8 cellular contexts compared by ENCODE assay signal in genomic region chr13:113562085-113562749, GRCh38. TPM values are rescaled to one million over a fixed set of nuclear protein-coding genes. Genes with fewer than 3 reads are reported as not detected.
DNase-seq lines count a peak whose midpoint lies in the region; ATAC-seq and TF ChIP-seq lines count a peak whose summit lies in the region.

No MANE protein-coding gene starts in this region.

- peak overlapping the region; percentile 62 for H3K27ac Mint-ChIP-seq in stimulated activated naive B cell treated with anti-CD40 and anti-IgM and Interleukin-4, amounts not matched to agents 10 μg/mL and 1 μg/mL and 100 μg/mL, for 72 hours

- peak; percentile 79 for TF ChIP-seq CTCF in C4-2B (conservative IDR thresholded peaks at IDR 0.05)

- no peaks in the 10 kb centered on the region for H3K36me3 Mint-ChIP-seq in stimulated activated naive B cell treated with anti-CD40 and anti-IgM and Interleukin-4, amounts not matched to agents 10 μg/mL and 1 μg/mL and 100 μg/mL, for 72 hours

- H3K27me3 Mint-ChIP-seq in stimulated activated naive B cell treated with anti-CD40 and anti-IgM and Interleukin-4, amounts not matched to agents 10 μg/mL and 1 μg/mL and 100 μg/mL, for 72 hours = peaks cover 22 to 29% of the 10 kb centered on the region in 2 donors

- ATAC-seq in stimulated activated naive B cell treated with anti-CD40 and anti-IgM and Interleukin-4, amounts not matched to agents 10 μg/mL and 1 μg/mL and 100 μg/mL, for 72 hours (replicated peaks) = peak; percentile 81 to 83
- ATAC-seq in GM19467 (IDR thresholded peaks at IDR 0.05; ENCODE audit: unreplicated experiment) = no peak

- H3K27ac ChIP-seq in C4-2B = no peak overlapping the region

- peaks cover 2 to 12% of the 10 kb centered on the region in 2 donors for H3K4me1 Mint-ChIP-seq in stimulated activated naive B cell treated with anti-CD40 and anti-IgM and Interleukin-4, amounts not matched to agents 10 μg/mL and 1 μg/mL and 100 μg/mL, for 72 hours

- no peak overlapping the region for H3K4me3 ChIP-seq in H7 (ENCODE audit: insufficient read depth, low read depth, low read length)

- H3K9me3 Mint-ChIP-seq in stimulated activated naive B cell treated with anti-CD40 and anti-IgM and Interleukin-4, amounts not matched to agents 10 μg/mL and 1 μg/mL and 100 μg/mL, for 72 hours = no peaks in the 10 kb centered on the region

- H3K27me3 ChIP-seq in H7 (ENCODE audit: control insufficient read depth, insufficient read depth, low read length) = no peaks in the 10 kb centered on the region

- no peaks in the 10 kb centered on the region for H3K36me3 ChIP-seq in H7 (replicated peaks; ENCODE audit: control insufficient read depth, insufficient read depth, low read length)

- no peak overlapping the region for H3K4me3 Mint-ChIP-seq in stimulated activated naive B cell treated with anti-CD40 and anti-IgM and Interleukin-4, amounts not matched to agents 10 μg/mL and 1 μg/mL and 100 μg/mL, for 72 hours

- DNase-seq in H7 (peak; percentile 92), NCI-H2171 (lab: John Stamatoyannopoulos, UW) (peak; percentile 63), epidermal melanocyte (ENCODE audit: insufficient read length, low spot score) (peak; percentile 77), mesenteric fat pad (ENCODE audit: low spot score) (peak; percentile 81)
- DNase-seq in activated CD4-positive, alpha-beta T cell treated with anti-CD3 and anti-CD28 coated beads, Interleukin-2, amount 50 U/mL, for 1 hour = peak; percentile 32
- DNase-seq in stimulated activated naive B cell treated with anti-CD40 and anti-IgM and Interleukin-4, amounts not matched to agents 10 μg/mL and 1 μg/mL and 100 μg/mL, for 72 hours = no peak

RNA-seq across cellular contexts. Expression of gene TFDP1, which starts 22.3 kb away (rescaled TPM):
- 62.2 and 78.2 TPM in 2 replicates for total RNA-seq in H7 (2014; rRNA removed; shearing (Covaris generic))
- total RNA-seq in mesenteric fat pad = 66.4 TPM
